In genomic region chr2:85504434-85505261, GRCh38 we compare ENCODE assay signal across 8 cellular contexts. TPM values are rescaled to one million over a fixed set of nuclear protein-coding genes. Genes with fewer than 3 reads are reported as not detected.
A peak's percentile ranks its signal among the peaks of the same experiment; 100 is the strongest.
DNase-seq lines count a peak whose midpoint lies in the region; ATAC-seq and TF ChIP-seq lines count a peak whose summit lies in the region.

No MANE protein-coding gene starts in this region.

- H3K4me3 ChIP-seq in epithelial cell of proximal tubule (ENCODE audit: low read depth, low read length) = no peak overlapping the region

- ATAC-seq in GM19023 (IDR thresholded peaks at IDR 0.05; ENCODE audit: unreplicated experiment) = no peak
- ATAC-seq in GM19397 (IDR thresholded peaks at IDR 0.05; ENCODE audit: unreplicated experiment) = no peak

- CTCF ChIA-PET in GM10248 (lab: Yijun Ruan, JAX) = interaction anchor here (1.1 to 1.7 kb wide), 2 partner anchors 9 to 14 kb away, joined by 3 to 5 read pairs; no protein-coding TSS in a partner anchor

- DNase-seq in GOT3 (lab: John Stamatoyannopoulos, UW) (peak; percentile 64), NCI-H69 (lab: John Stamatoyannopoulos, UW) (peak; percentile 92), epithelial cell of proximal tubule (ENCODE audit: low read depth) (peak; percentile 99), retina (peak; percentile 61), NCI-H526 (lab: John Stamatoyannopoulos, UW) (no peak), GM10248 (ENCODE audit: extremely low spot score) (no peak)

- POLR2A ChIA-PET in GM10248 (lab: Yijun Ruan, JAX) = interaction anchor here (1.0 kb wide), 1 partner anchor 34 kb away, joined by 4 read pairs; the partner anchor contains the start of gene MAT2A

- no peak for TF ChIP-seq CTCF in epithelial cell of proximal tubule (conservative IDR thresholded peaks at IDR 0.05; ENCODE audit: low read depth, low read length)
- no peak for TF ChIP-seq CTCF in GM10248 (IDR thresholded peaks at IDR 0.05; ENCODE audit: control extremely low read depth, extremely low read depth, low read depth, missing control alignments)

RNA-seq across cellular contexts. Expression of gene MAT2A, which starts 34.3 kb away (rescaled TPM):
- 64.6 and 134 TPM in 2 replicates for total RNA-seq in epithelial cell of proximal tubule

RNA-seq across cellular contexts. Expression of gene GGCX, which starts 56.6 kb away (rescaled TPM):
- 35.1 and 58.2 TPM in 2 replicates for total RNA-seq in epithelial cell of proximal tubule

Comparison
In these comparisons a context has a peak if more than half of its experiments do, and no peak if none do; other contexts are left out.
1. DNase-seq: peak in GOT3 (single experiment), NCI-H69 (single experiment), epithelial cell of proximal tubule (single experiment) and retina (single experiment); none in NCI-H526 (0 of 2) and GM10248 (single experiment).